8 cellular contexts compared by ENCODE assay signal in genomic region chr16:66516808-66517585, GRCh38. TPM values are rescaled to one million over a fixed set of nuclear protein-coding genes. Genes with fewer than 3 reads are reported as not detected.
DNase-seq lines count a peak whose midpoint lies in the region; ATAC-seq and TF ChIP-seq lines count a peak whose summit lies in the region.

No MANE protein-coding gene starts in this region.

- peaks cover 0 to 73% (median 42%) of the 10 kb centered on the region in 4 donors for H3K4me1 ChIP-seq in right lobe of liver

- WGBS in right lobe of liver (ENCODE audit: insufficient coverage, low coverage, low lambda C conversion rate, missing lambda C conversion rate), result under 1% methylated on average over 15 of the region's 15 CpGs

- intact Hi-C loops in right lobe of liver (cut with DNase I), result no loop called here

- H3K27me3 ChIP-seq in right lobe of liver, result no peaks in the 10 kb centered on the region

- TF ChIP-seq CTCF in GM12864 (IDR thresholded peaks at IDR 0.05; ENCODE audit: low read depth, low read length, missing control alignments) (no peak), right lobe of liver (IDR thresholded peaks at IDR 0.05) (no peak)

- no peaks in the 10 kb centered on the region for H3K36me3 ChIP-seq in right lobe of liver

- DNase-seq in GM12864 (ENCODE audit: low read depth), result peak; percentile 96
- DNase-seq in NCI-H1092 treated with DMSO at 0.1 percent for 48 hours (lab: John Stamatoyannopoulos, UW), result peak; percentile 44
- DNase-seq in activated CD4-positive, alpha-beta T cell treated with anti-CD3 and anti-CD28 coated beads for 1 hour, result peak; percentile 45
- DNase-seq in right lobe of liver, result peak; percentile 96 to 99 (median 98)
- DNase-seq in stimulated activated CD4-positive, alpha-beta T cell treated with anti-CD3 and anti-CD28 coated beads, Interleukin-4, amount 100 ng/mL, for 24 hours, result peak; percentile 71
- no peak for DNase-seq in DMS114 treated with DMSO at 0.1 percent for 48 hours (lab: John Stamatoyannopoulos, UW; ENCODE audit: unreplicated experiment)

- H3K27ac ChIP-seq in cingulate gyrus (ENCODE audit: low read depth, low read length), result peak overlapping the region; percentile 95
- H3K27ac ChIP-seq in right lobe of liver, result peak overlapping the region; percentile 95 to 99 (median 99)

- peak; percentile 96 for ATAC-seq in HG02642 (IDR thresholded peaks at IDR 0.05; ENCODE audit: poor library complexity, unreplicated experiment)
- ATAC-seq in right lobe of liver, result peak; percentile 79 to 92 (median 86)

- TF ChIP-seq POLR2A in right lobe of liver (IDR thresholded peaks at IDR 0.05), result peak; percentile 90

- H3K9me3 ChIP-seq in right lobe of liver, result no peaks in the 10 kb centered on the region

- H3K4me3 ChIP-seq in GM12864 (ENCODE audit: low read depth, low read length), result peak overlapping the region; percentile 49
- H3K4me3 ChIP-seq in right lobe of liver, result peak overlapping the region; percentile 12 to 49 (median 40)

RNA-seq across cellular contexts. Expression of gene TK2, which starts 32.9 kb away (rescaled TPM):
- 10 to 100 TPM; 25.8 to 41.7 (median 33.6) TPM for total RNA-seq in right lobe of liver

RNA-seq across cellular contexts. Expression of gene CKLF, which starts 35.4 kb away (rescaled TPM):
- 10 to 100 TPM in 4 of 6 experiments, 1 to 10 TPM in 2; 8.4 to 30.5 (median 14.0) TPM for total RNA-seq in right lobe of liver

RNA-seq across cellular contexts. Expression of gene CMTM1, which starts 49.2 kb away (rescaled TPM):
- 1 to 10 TPM in 2 of 6 experiments, under 1 TPM in 3, not detected in 1; 0.69 to 1.6 (median 0.90) TPM for total RNA-seq in right lobe of liver
